In genomic region chr3:113834983-113835382, GRCh38 we compare ENCODE assay signal across 23 cellular contexts. TPM values are rescaled to one million over a fixed set of nuclear protein-coding genes. Genes with fewer than 3 reads are reported as not detected.
DNase-seq lines count a peak whose midpoint lies in the region; ATAC-seq and TF ChIP-seq lines count a peak whose summit lies in the region.
"Had no signal": no experiment of that assay in that cellular context is flagged by ENCODE, and none has a peak within 500 bp of the region (broad histone marks: within the 10 kb centered on the region; RNA-seq: fewer than 3 reads in every experiment).

No MANE protein-coding gene starts in this region.

- no peak overlapping the region for H2AK5ac ChIP-seq in IMR-90 (ENCODE audit: low read depth, low read length)

- H3K36me3 ChIP-seq in IMR-90 (ENCODE audit: control insufficient read depth, insufficient read depth, low read length) (no peaks in the 10 kb centered on the region), body of pancreas (replicated peaks in 1 of 2; ENCODE audit: insufficient read depth in 1 of 2, low read depth in 2 of 2) (no peaks in the 10 kb centered on the region), liver (ENCODE audit: control insufficient read depth in 4 of 4, insufficient read depth in 3 of 4, low read depth in 1 of 4, low read length in 3 of 4) (no peaks in the 10 kb centered on the region), HAP-1 (replicated peaks) (no peaks in the 10 kb centered on the region)
- H3K36me3 ChIP-seq: esophagus muscularis mucosa, gastroesophageal sphincter had no signal

- in situ Hi-C loops in IMR-90 (cut with MboI; ENCODE audit: low sequenced_read_pairs): no loop called here
- in situ Hi-C loops in HAP-1 (cut with MboI; ENCODE audit: low sequenced_read_pairs): loop anchor here (25.0 kb wide), 1 partner anchor 227 kb away; the partner anchor contains the start of genes CCDC191 and QTRT2

- H3K23ac ChIP-seq in IMR-90 (ENCODE audit: low read depth, low read length): no peak overlapping the region

- BruUV-seq in IMR-90 (replicated peaks; lab: Mats Ljungman, UMichigan): no TSS peak

- H3K4me1 ChIP-seq in IMR-90 (ENCODE audit: control insufficient read depth, insufficient read depth, low read length) (peaks cover 4% of the 10 kb centered on the region), body of pancreas (peaks cover 14% of the 10 kb centered on the region), liver (ENCODE audit: control insufficient read depth in 4 of 4, insufficient read depth in 4 of 4, low read length in 3 of 4) (peaks cover 0 to 14% (median 1%) of the 10 kb centered on the region in 4 donors), HAP-1 (peaks cover 14% of the 10 kb centered on the region)

- H2AK9ac ChIP-seq in IMR-90 (replicated peaks; ENCODE audit: low read depth, low read length, poor library complexity): no peak overlapping the region

- TF ChIP-seq POLR2A in IMR-90 (IDR thresholded peaks at IDR 0.05; ENCODE audit: low read depth, low read length): no peak
- TF ChIP-seq POLR2A in body of pancreas (IDR thresholded peaks at IDR 0.05): no peak

- H3K4me3 ChIP-seq in IMR-90 (ENCODE audit: insufficient read depth, low read depth, low read length) (no peak overlapping the region), body of pancreas (no peak overlapping the region), liver (ENCODE audit: low read depth in 1 of 3, low read length in 3 of 3) (no peak overlapping the region), HAP-1 (no peak overlapping the region)
- H3K4me3 ChIP-seq: esophagus muscularis mucosa, gastroesophageal sphincter, SK-N-MC had no signal

- intact Hi-C loops in IMR-90 (cut with micrococcal nuclease): loop anchor here (5.0 kb wide), 1 partner anchor 222 kb away; the partner anchor contains the start of genes CCDC191 and QTRT2
- intact Hi-C loops in body of pancreas (cut with DNase I): no loop called here

- H3K18ac ChIP-seq in IMR-90 (ENCODE audit: low read depth, low read length): no peak overlapping the region

- 0 out of 4 replicates have a peak overlapping the region, but pooled peaks of 1 of the 2 experiments have one; percentile 44 for H4K8ac ChIP-seq in IMR-90 (ENCODE audit: low read depth in 2 of 2, low read length in 2 of 2)

- H4K91ac ChIP-seq in IMR-90 (ENCODE audit: insufficient read depth, low read depth, low read length): no peak overlapping the region

- no peak overlapping the region for H4K5ac ChIP-seq in IMR-90 (ENCODE audit: low read depth, low read length)

- H3K4me1 Mint-ChIP-seq in type B pancreatic cell (ENCODE audit: unreplicated experiment): peaks cover 12% of the 10 kb centered on the region
- H3K4me1 Mint-ChIP-seq: activated T-helper 17 cell treated with anti-CD3 and anti-CD28 coated beads, Interleukin-2, amount 50 U/mL, for 72 hours had no signal

- H4K20me1 ChIP-seq in IMR-90 (ENCODE audit: insufficient read depth, low read length): no peaks in the 10 kb centered on the region

- H3K14ac ChIP-seq in IMR-90 (replicated peaks; ENCODE audit: low read depth, low read length): no peak overlapping the region

- TF ChIP-seq CTCF in IMR-90 (conservative IDR thresholded peaks at IDR 0.05; ENCODE audit: low read depth, low read length) (no peak), body of pancreas (IDR thresholded peaks at IDR 0.05) (no peak), liver (IDR thresholded peaks at IDR 0.05; ENCODE audit: low read depth, low read length, missing input control) (no peak), type B pancreatic cell (conservative IDR thresholded peaks at IDR 0.05) (no peak)

- no peak overlapping the region for H3K56ac ChIP-seq in IMR-90 (ENCODE audit: extremely low read depth, insufficient read depth, low read length)

- no peaks in the 10 kb centered on the region for H3K36me3 Mint-ChIP-seq in type B pancreatic cell
- H3K36me3 Mint-ChIP-seq: natural killer cell treated with Interleukin-12 subunit alpha and Interleukin-12 subunit beta and Interleukin-15 and Interleukin-18, amount 100 ng/mL, for 72 hours had no signal

- dilution Hi-C loops in IMR-90 (cut with HindIII; ENCODE audit: low sequenced_read_pairs, unreplicated experiment): no loop called here

- peaks cover 7 to 12% of the 10 kb centered on the region in 2 experiments; a peak in 1 of 4 replicates for H3K79me1 ChIP-seq in IMR-90 (ENCODE audit: low read depth in 1 of 2, low read length in 2 of 2)

- TF ChIP-seq RAD21 in IMR-90 (IDR thresholded peaks at IDR 0.05; ENCODE audit: low read length) (no peak), liver (IDR thresholded peaks at IDR 0.05) (no peak)

- H2AFZ ChIP-seq in IMR-90 (replicated peaks; ENCODE audit: low read length, poor library complexity): no peak overlapping the region

- CTCF ChIA-PET in IMR-90 (lab: Yijun Ruan, JAX): interaction anchor here (1.0 to 1.2 kb wide), 2 partner anchors 9 to 98 kb away, joined by 3 to 6 read pairs; no protein-coding TSS in a partner anchor

- H3K4me3 Mint-ChIP-seq in type B pancreatic cell: no peak overlapping the region
- H3K4me3 Mint-ChIP-seq: activated T-helper 17 cell treated with anti-CD3 and anti-CD28 coated beads, Interleukin-2, amount 50 U/mL, for 72 hours; natural killer cell treated with Interleukin-12 subunit alpha and Interleukin-12 subunit beta and Interleukin-15 and Interleukin-18, amount 100 ng/mL, for 72 hours had no signal

- H2BK15ac ChIP-seq in IMR-90 (ENCODE audit: low read depth, low read length): no peak overlapping the region

- H3K27ac ChIP-seq in IMR-90 (ENCODE audit: insufficient read depth, low read length) (no peak overlapping the region), body of pancreas (peak overlapping the region in 3 of 4 donors; percentile 43 to 74 (median 57)), liver (ENCODE audit: low read depth in 1 of 2, low read length in 2 of 2) (peak overlapping the region; percentile 62 to 69)
- H3K27ac ChIP-seq: esophagus muscularis mucosa, gastroesophageal sphincter, HL-60, RWPE1, SK-N-MC had no signal

- no peak overlapping the region for H2BK120ac ChIP-seq in IMR-90 (ENCODE audit: low read depth, low read length)

- H3K9me3 Mint-ChIP-seq in type B pancreatic cell: peaks cover 10% of the 10 kb centered on the region

- H3K4me2 ChIP-seq in IMR-90 (ENCODE audit: low read depth, low read length): no peak overlapping the region

- no peaks in the 10 kb centered on the region for H3K9me1 ChIP-seq in IMR-90 (ENCODE audit: insufficient read depth, low read length)

- H3K27me3 Mint-ChIP-seq in type B pancreatic cell: no peaks in the 10 kb centered on the region
- H3K27me3 Mint-ChIP-seq: activated T-helper 17 cell treated with anti-CD3 and anti-CD28 coated beads, Interleukin-2, amount 50 U/mL, for 72 hours; CD8-positive, alpha-beta memory T cell had no signal

- DNase-seq in IMR-90: peak; percentile 21
- peak in 1 of 4 donors; percentile 16 for DNase-seq in body of pancreas
- no peak for DNase-seq in type B pancreatic cell (ENCODE audit: extremely low spot score, unreplicated experiment)
- no peak for DNase-seq in stimulated activated naive CD4-positive, alpha-beta T cell treated with Interleukin-2 at 50 U/mL for 16 hours (lab: John Stamatoyannopoulos, UW)
- no peak for DNase-seq in HAP-1 (ENCODE audit: low spot score in 2 of 2)
- DNase-seq in activated CD8-positive, alpha-beta memory T cell treated with anti-CD3 and anti-CD28 coated beads for 24 hours: no peak
- DNase-seq: activated CD4-positive, alpha-beta T cell treated with anti-CD3 and anti-CD28 coated beads for 48 hours; AML-193; CD8-positive, alpha-beta memory T cell; DND-41; kidney; MM.1S; NCI-H1436 treated with DMSO at 0.1 percent for 48 hours; NCI-H510A treated with DMSO at 0.1 percent for 48 hours had no signal

- H3K9me3 ChIP-seq in IMR-90 (ENCODE audit: control insufficient read depth, insufficient read depth, low read length) (no peaks in the 10 kb centered on the region), body of pancreas (no peaks in the 10 kb centered on the region), liver (ENCODE audit: control insufficient read depth in 4 of 4, low read length in 3 of 4) (no peaks in the 10 kb centered on the region), HAP-1 (no peaks in the 10 kb centered on the region)

- POLR2A ChIA-PET in IMR-90 (lab: Charles Lee; ENCODE audit: unreplicated experiment): interaction anchor here (0.7 kb wide), 1 partner anchor 528 kb away, joined by 6 read pairs; no protein-coding TSS in a partner anchor

- H2BK5ac ChIP-seq in IMR-90 (ENCODE audit: low read depth, low read length, poor library complexity, severe bottlenecking): no peak overlapping the region

- H3K9ac ChIP-seq in IMR-90 (ENCODE audit: low read depth, low read length) (no peak overlapping the region), liver (ENCODE audit: low read depth in 1 of 2, low read length in 2 of 2) (no peak overlapping the region)

- no peak overlapping the region for H2BK20ac ChIP-seq in IMR-90 (ENCODE audit: low read depth, low read length)

- H3K27ac Mint-ChIP-seq in type B pancreatic cell: peak overlapping the region; percentile 5
- H3K27ac Mint-ChIP-seq: activated naive CD4-positive, alpha-beta T cell treated with anti-CD3 and anti-CD28 coated beads, Interleukin-2, amount 50 U/mL, for 72 hours; activated T-helper 17 cell treated with anti-CD3 and anti-CD28 coated beads, Interleukin-2, amount 50 U/mL, for 72 hours; natural killer cell treated with Interleukin-12 subunit alpha and Interleukin-12 subunit beta and Interleukin-15 and Interleukin-18, amount 100 ng/mL, for 72 hours had no signal

- H3K4ac ChIP-seq in IMR-90 (ENCODE audit: low read depth, low read length): no peak overlapping the region; the same call in 1 of the 2 replicates

- ATAC-seq in IMR-90 (ENCODE audit: low read depth) (no peak), body of pancreas (peak; percentile 50)
- ATAC-seq: activated naive CD4-positive, alpha-beta T cell treated with anti-CD3 and anti-CD28 coated beads, Interleukin-2, amount 50 U/mL, for 72 hours; activated T-helper 17 cell treated with anti-CD3 and anti-CD28 coated beads, Interleukin-2, amount 50 U/mL, for 72 hours; gastroesophageal sphincter; natural killer cell treated with Interleukin-12 subunit alpha and Interleukin-12 subunit beta and Interleukin-15 and Interleukin-18, amount 100 ng/mL, for 72 hours had no signal

- H3K27me3 ChIP-seq in IMR-90 (ENCODE audit: control insufficient read depth, insufficient read depth, low read length) (no peaks in the 10 kb centered on the region), body of pancreas (no peaks in the 10 kb centered on the region), liver (ENCODE audit: control insufficient read depth in 4 of 4, insufficient read depth in 4 of 4, low read length in 3 of 4) (no peaks in the 10 kb centered on the region), HAP-1 (ENCODE audit: low read depth) (no peaks in the 10 kb centered on the region)
- H3K27me3 ChIP-seq: esophagus muscularis mucosa, gastroesophageal sphincter had no signal

TF ChIP-seq in liver, 16 proteins besides CTCF, POLR2A, EP300 and RAD21 (continues in another document):
- TF ChIP-seq YY1 (IDR thresholded peaks at IDR 0.05): peak; percentile 18
- peak; percentile 44 to 59 for TF ChIP-seq RXRA (IDR thresholded peaks at IDR 0.05)

RNA-seq across cellular contexts. Expression of gene GRAMD1C, which starts 3.6 kb away (rescaled TPM):
- total RNA-seq in IMR-90 (2012; rRNA removed): 5.0 and 9.4 TPM in 2 replicates
- 1.5 and 2.5 TPM in 2 replicates for polyA plus RNA-seq in IMR-90 (2012; rRNA removed)
- 0.16 TPM in 2 replicates for polyA plus RNA-seq in IMR-90 (2012; cell fraction: cytosol; rRNA removed)
- 0.41 and 4.2 TPM in 2 replicates for polyA plus RNA-seq in IMR-90 (2012; cell fraction: nucleus; rRNA removed; ENCODE audit: low replicate concordance)
- 10 to 100 TPM; 18.5 to 27.0 TPM for total RNA-seq in body of pancreas
- total RNA-seq in liver: 10 to 100 TPM in 1 of 2 donors, 1 to 10 TPM in 1; 2.3 to 17.0 TPM
- 1 to 10 TPM; 4.6 to 7.9 TPM for polyA plus RNA-seq in liver
- total RNA-seq in type B pancreatic cell (ENCODE audit: low replicate concordance): 7.3 TPM in 2 replicates
